In the genomic region with DNA sequence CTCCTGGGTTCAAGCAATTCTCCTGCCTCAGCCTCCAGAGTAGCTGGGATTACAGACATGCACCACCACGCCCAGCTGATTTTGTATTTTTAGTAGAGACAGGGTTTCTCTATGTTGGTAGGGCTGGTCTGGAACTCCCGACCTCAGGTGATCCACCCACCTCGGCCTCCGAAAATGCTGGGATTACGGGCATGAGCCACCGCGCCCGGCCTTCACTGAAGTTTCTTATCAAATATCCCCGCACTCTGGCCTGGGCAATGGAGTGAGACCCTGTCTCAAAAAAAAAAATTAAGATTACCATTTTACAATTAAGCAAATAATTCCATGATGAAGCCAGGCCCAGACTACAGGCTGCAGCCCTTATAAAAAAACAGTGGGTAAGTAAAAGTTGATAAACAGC, we compare ENCODE assay signal across 8 cellular contexts. TPM values are rescaled to one million over a fixed set of nuclear protein-coding genes. Genes with fewer than 3 reads are reported as not detected.
DNase-seq lines count a peak whose midpoint lies in the region; FAIRE-seq and TF ChIP-seq lines count a peak whose summit lies in the region.
"Not testable (repeated sequence)": the region's sequence is repeated elsewhere in the genome, so short reads cannot be mapped to it uniquely, and the experiment has no call there.

No MANE protein-coding gene starts in this region.

- H3K4me3 ChIP-seq in AG10803 (ENCODE audit: low read length) (peak overlapping the region; percentile 24), GM23248 (peak overlapping the region; percentile 96), OCI-LY7 (ENCODE audit: low read depth, low read length, poor library complexity, severe bottlenecking) (peak overlapping the region; percentile 76), WI38 (ENCODE audit: low read depth, low read length) (peak overlapping the region; percentile 95), H1 (ENCODE audit: extremely low read depth in 1 of 4, insufficient read depth in 2 of 4, low read depth in 3 of 4, low read length in 4 of 4) (peak overlapping the region in 3 of 4 experiments; percentile 88 to 99 (median 98); a peak in 4 of 8 replicates), iPS-15b (ENCODE audit: low read depth, low read length) (peak overlapping the region; percentile 96)
- H3K4me3 ChIP-seq in Jurkat, Clone E6-1 (ENCODE audit: low read length): peak overlapping the region; percentile 87

- not testable (repeated sequence) for H3K27ac ChIP-seq in GM23248; H1 (ENCODE audit: low read depth, low read length)
- peak overlapping the region; percentile 85 for H3K27ac ChIP-seq in OCI-LY7 (ENCODE audit: low read depth, low read length, poor library complexity, severe bottlenecking)

- not testable (repeated sequence) for H2BK12ac ChIP-seq in H1 (ENCODE audit: low read depth, low read length)

- not testable (repeated sequence) for FAIRE-seq in H1 (lab: Jason Lieb, UNC)

- H3K18ac ChIP-seq in H1 (ENCODE audit: extremely low read depth, low read length): not testable (repeated sequence)

- peaks cover 24% of the 10 kb centered on the region for H3K4me1 ChIP-seq in GM23248 (ENCODE audit: insufficient read depth)
- peaks cover 21% of the 10 kb centered on the region for H3K4me1 ChIP-seq in OCI-LY7 (ENCODE audit: insufficient read depth, low read length, poor library complexity, severe bottlenecking)
- H3K4me1 ChIP-seq in H1 (replicated peaks in 1 of 4; ENCODE audit: control insufficient read depth in 3 of 4, insufficient read depth in 4 of 4, low read length in 3 of 4); iPS-15b (ENCODE audit: control insufficient read depth, insufficient read depth, low read length): not testable (repeated sequence)

- H3K9me2 ChIP-seq in GM23248 (ENCODE audit: insufficient read depth); OCI-LY7 (ENCODE audit: insufficient read depth, low read length): not testable (repeated sequence)

- H3K23ac ChIP-seq in H1 (ENCODE audit: insufficient read length): not testable (repeated sequence)

- not testable (repeated sequence) for H2AK5ac ChIP-seq in H1 (ENCODE audit: low read depth, low read length)

- intact Hi-C loops in OCI-LY7 (cut with micrococcal nuclease; ENCODE audit: unreplicated experiment): not testable (repeated sequence)

- H2BK5ac ChIP-seq in H1 (ENCODE audit: low read depth, low read length): not testable (repeated sequence)

- TF ChIP-seq RAD21 in H1 (IDR thresholded peaks at IDR 0.05 in 1 of 2, conservative IDR thresholded peaks at IDR 0.05 in 1 of 2; ENCODE audit: low read depth in 2 of 2, low read length in 2 of 2): not testable (repeated sequence)

- not testable (repeated sequence) for H4K20me1 ChIP-seq in GM23248 (ENCODE audit: insufficient read depth); OCI-LY7 (ENCODE audit: insufficient read depth, low read length)
- peaks cover 4 to 13% of the 10 kb centered on the region in 2 experiments for H4K20me1 ChIP-seq in H1 (replicated peaks in 1 of 2; ENCODE audit: control insufficient read depth in 1 of 2, insufficient read depth in 2 of 2, low read length in 2 of 2)

- H3K4me2 ChIP-seq in GM23248 (ENCODE audit: unreplicated experiment) (peak overlapping the region; percentile 92), OCI-LY7 (ENCODE audit: low read length) (peak overlapping the region; percentile 69), H1 (ENCODE audit: insufficient read depth in 1 of 2, low read depth in 2 of 2, low read length in 2 of 2) (peak overlapping the region; percentile 97; a peak in 3 of 4 replicates)

- CTCF ChIA-PET in OCI-LY7 (lab: Charles Lee; ENCODE audit: unreplicated experiment); H1 (lab: Charles Lee; ENCODE audit: partially characterized antibody): not testable (repeated sequence)

- peaks cover 33% of the 10 kb centered on the region; the same call in 1 of the 2 replicates for H3F3A ChIP-seq in GM23248 (ENCODE audit: insufficient read depth)

- H3K27me3 Mint-ChIP-seq in progenitor cell of endocrine pancreas: not testable (repeated sequence)

- not testable (repeated sequence) for BruUV-seq in OCI-LY7 (replicated peaks; lab: Mats Ljungman, UMichigan)

- not testable (repeated sequence) for TF ChIP-seq EP300 in H1 (IDR thresholded peaks at IDR 0.05; ENCODE audit: borderline replicate concordance in 1 of 2, low read depth in 2 of 2, low read length in 2 of 2)

- peak overlapping the region; percentile 96 for H3K9ac ChIP-seq in GM23248
- H3K9ac ChIP-seq in H1 (replicated peaks in 1 of 4; ENCODE audit: extremely low read depth in 1 of 4, low read depth in 3 of 4, low read length in 3 of 4); iPS-15b (ENCODE audit: low read depth, low read length): not testable (repeated sequence)

- peaks cover 10% of the 10 kb centered on the region for H3K79me1 ChIP-seq in H1 (ENCODE audit: low read depth, low read length)

- H3K27me3 ChIP-seq in GM23248 (replicated peaks; ENCODE audit: insufficient read depth); H1 (replicated peaks in 1 of 4; ENCODE audit: control insufficient read depth in 3 of 4, extremely low read depth in 1 of 4, insufficient read depth in 3 of 4, low read length in 3 of 4); iPS-15b (ENCODE audit: control insufficient read depth, insufficient read depth, low read length): not testable (repeated sequence)

- 0 out of 2 replicates have a peak overlapping the region, but pooled peaks have one; percentile 80 for H2AFZ ChIP-seq in GM23248
- not testable (repeated sequence) for H2AFZ ChIP-seq in OCI-LY7 (ENCODE audit: low read length); H1 (ENCODE audit: low read length)

- not testable (repeated sequence) for H3K9me3 Mint-ChIP-seq in progenitor cell of endocrine pancreas (ENCODE audit: low read depth)

- H3K27ac Mint-ChIP-seq in progenitor cell of endocrine pancreas: not testable (repeated sequence)

- not testable (repeated sequence) for TF ChIP-seq CTCF in AG10803 (conservative IDR thresholded peaks at IDR 0.05; ENCODE audit: low read length); OCI-LY7 (conservative IDR thresholded peaks at IDR 0.05; ENCODE audit: low read length); WI38 (IDR thresholded peaks at IDR 0.05; ENCODE audit: low read depth, low read length); H1 (IDR thresholded peaks at IDR 0.05; ENCODE audit: control extremely low read depth in 1 of 3, insufficient read depth in 1 of 3, low read depth in 1 of 3, low read length in 3 of 3); progenitor cell of endocrine pancreas (IDR thresholded peaks at IDR 0.05; ENCODE audit: unreplicated experiment)

- H4K5ac ChIP-seq in H1 (ENCODE audit: insufficient read length, low read depth, low read length): not testable (repeated sequence)

- not testable (repeated sequence) for H3K4ac ChIP-seq in H1 (replicated peaks; ENCODE audit: insufficient read length, low read depth, low read length)

- not testable (repeated sequence) for DNase-seq in AG10803 (ENCODE audit: low read depth); GM23248; Jurkat, Clone E6-1 (ENCODE audit: low read depth, low spot score); OCI-LY7 (ENCODE audit: low spot score); H1 (ENCODE audit: low read depth in 1 of 2, low spot score in 2 of 2); progenitor cell of endocrine pancreas (ENCODE audit: low spot score, unreplicated experiment)

- H3K79me2 ChIP-seq in GM23248 (ENCODE audit: insufficient read depth) (peaks cover 92% of the 10 kb centered on the region), OCI-LY7 (ENCODE audit: insufficient read depth, low read depth, low read length) (peaks cover 84% of the 10 kb centered on the region), H1 (ENCODE audit: control insufficient read depth in 1 of 2, insufficient read depth in 2 of 2, low read length in 2 of 2) (peaks cover 28 to 82% of the 10 kb centered on the region in 2 experiments)

- H2BK120ac ChIP-seq in H1 (replicated peaks; ENCODE audit: low read depth, low read length): not testable (repeated sequence)

- H3K36me3 ChIP-seq in GM23248 (ENCODE audit: low read depth): peaks cover 23% of the 10 kb centered on the region
- peaks cover 76% of the 10 kb centered on the region for H3K36me3 ChIP-seq in OCI-LY7 (ENCODE audit: insufficient read depth, low read length)
- H3K36me3 ChIP-seq in H1 (ENCODE audit: control insufficient read depth in 2 of 4, insufficient read depth in 4 of 4, low read length in 3 of 4): peaks cover 8 to 44% (median 34%) of the 10 kb centered on the region in 4 experiments; a peak in 7 of 8 replicates
- H3K36me3 ChIP-seq in iPS-15b (ENCODE audit: control insufficient read depth, insufficient read depth, low read length): peaks cover 14% of the 10 kb centered on the region

- not testable (repeated sequence) for H2BK15ac ChIP-seq in H1 (ENCODE audit: low read length)

- WGBS in GM23248 (ENCODE audit: low coverage in 1 of 2, low lambda C conversion rate in 2 of 2, missing lambda C conversion rate in 2 of 2), 2 experiments: 88 to 89% methylated on average over 9 of the region's 9 CpGs
- WGBS in H1 (ENCODE audit: extremely low coverage in 1 of 2, insufficient coverage in 1 of 2, insufficient read length in 1 of 2, insufficient replicate concordance in 2 of 2, low coverage in 1 of 2, low lambda C conversion rate in 2 of 2, missing lambda C conversion rate in 1 of 2), 2 experiments: 99% methylated on average over 9 of the region's 9 CpGs; no CpG with 5 or more reads in 1 of the 2 experiments

- H3K56ac ChIP-seq in H1 (replicated peaks; ENCODE audit: insufficient read length, low read depth, low read length): not testable (repeated sequence)

- not testable (repeated sequence) for H4K91ac ChIP-seq in H1 (replicated peaks; ENCODE audit: insufficient read length, low read length)

- H3K9me3 ChIP-seq in GM23248 (ENCODE audit: low read depth); OCI-LY7 (ENCODE audit: low read length); H1 (ENCODE audit: insufficient read depth in 2 of 2, low read depth in 1 of 2, low read length in 1 of 2); iPS-15b (ENCODE audit: control insufficient read depth, insufficient read depth, low read length): not testable (repeated sequence)

- not testable (repeated sequence) for TF ChIP-seq POLR2A in H1 (IDR thresholded peaks at IDR 0.05; ENCODE audit: control extremely low read depth in 1 of 2, low read depth in 2 of 2, low read length in 2 of 2)

- not testable (repeated sequence) for H2BK20ac ChIP-seq in H1 (ENCODE audit: low read length)

- peak overlapping the region; percentile 44 for H3K4me3 Mint-ChIP-seq in progenitor cell of endocrine pancreas (ENCODE audit: low read depth)

- H4K8ac ChIP-seq in H1 (ENCODE audit: extremely low read depth, insufficient read depth, low read length): not testable (repeated sequence)

- H3K36me3 Mint-ChIP-seq in progenitor cell of endocrine pancreas (ENCODE audit: insufficient read depth): peaks cover 16% of the 10 kb centered on the region

- not testable (repeated sequence) for H3K14ac ChIP-seq in H1 (ENCODE audit: insufficient read length)

- H3K23me2 ChIP-seq in H1 (ENCODE audit: low read depth, low read length): not testable (repeated sequence)

- POLR2A ChIA-PET in OCI-LY7 (lab: Charles Lee): interaction anchor here (0.7 kb wide), 2 partner anchors 9 to 108 kb away, joined by 3 read pairs; no protein-coding TSS in a partner anchor
- POLR2A ChIA-PET in H1 (lab: Charles Lee; ENCODE audit: partially characterized antibody): interaction anchor here (1.2 kb wide), 1 partner anchor 8 kb away, joined by 8 read pairs; no protein-coding TSS in a partner anchor

- in situ Hi-C loops in GM23248 (cut with MboI): loop anchor here (10.0 kb wide), 1 partner anchor 84 kb away; no protein-coding TSS in a partner anchor

- peaks cover 18% of the 10 kb centered on the region for H3K4me1 Mint-ChIP-seq in progenitor cell of endocrine pancreas (ENCODE audit: low read depth)

RNA-seq across cellular contexts. Expression of a gene that starts 1.6 kb away (rescaled TPM):
- 69.8 and 70.8 TPM in 2 replicates for total RNA-seq in GM23248 (2014; rRNA removed; shearing (Covaris generic))
- polyA plus RNA-seq in GM23248 (2016; fragmentation: Nextera tagmentation; extraction: Ambion mirVana): 78.9 and 88.5 TPM in 2 replicates
- polyA plus RNA-seq in Jurkat, Clone E6-1 (2012; ENCODE audit: insufficient read depth, insufficient read length): 94.2 TPM
- 55.5 and 63.2 TPM in 2 replicates for total RNA-seq in OCI-LY7 (2014; rRNA removed; shearing (Covaris generic))
- 97.1 and 105 TPM in 2 replicates for total RNA-seq in OCI-LY7 (2022)
- 84.8 and 90.8 TPM in 2 replicates for total RNA-seq in H1 (2021; fragmentation: NEBNext Ultra II Directional; extraction: Animal tissue kit (Norgen Biotek cat#: 25700))
- 37.5 and 45.8 TPM in 2 replicates for polyA plus RNA-seq in H1 (2011; rRNA removed)
- 58.8 TPM for polyA plus RNA-seq in H1 (2011; cell fraction: cytosol; rRNA removed)
- polyA plus RNA-seq in H1 (2011; cell fraction: nucleus; rRNA removed): 25.7 TPM
- polyA plus RNA-seq in H1 (2012, experiment 1 of 2): 50.7 to 74.2 TPM (median 56.9 TPM) in 4 replicates
- 17.7 TPM for polyA plus RNA-seq in H1 (2012, experiment 2 of 2)
- 69.7 TPM for polyA plus RNA-seq in H1 (2013, experiment 1 of 2)
- polyA plus RNA-seq in H1 (2013, experiment 2 of 2): 71.0 TPM
- polyA minus RNA-seq in H1 (2011; rRNA and poly(A)+ RNA removed): 50.4 and 52.9 TPM in 2 replicates
- polyA minus RNA-seq in H1 (2011; cell fraction: cytosol; rRNA and poly(A)+ RNA removed): 36.8 TPM
- polyA minus RNA-seq in H1 (2011; cell fraction: nucleus; rRNA and poly(A)+ RNA removed): 25.2 TPM
- 24.5 and 26.1 TPM in 2 replicates for total RNA-seq in progenitor cell of endocrine pancreas

RNA-seq across cellular contexts. Expression of a gene that starts 2.0 kb away (rescaled TPM):
- total RNA-seq in GM23248 (2014; rRNA removed; shearing (Covaris generic)): 56.7 and 69.3 TPM in 2 replicates
- polyA plus RNA-seq in GM23248 (2016; fragmentation: Nextera tagmentation; extraction: Ambion mirVana) (41.7 and 42.1 TPM in 2 replicates), H1 (2011; rRNA removed) (78.8 and 83.5 TPM in 2 replicates)
- 57.0 TPM for polyA plus RNA-seq in Jurkat, Clone E6-1 (2012; ENCODE audit: insufficient read depth, insufficient read length)
- total RNA-seq in OCI-LY7 (2014; rRNA removed; shearing (Covaris generic)): 38.5 and 52.1 TPM in 2 replicates
- total RNA-seq in OCI-LY7 (2022) (51.6 and 56.0 TPM in 2 replicates), progenitor cell of endocrine pancreas (43.5 and 46.8 TPM in 2 replicates)
- total RNA-seq in H1 (2021; fragmentation: NEBNext Ultra II Directional; extraction: Animal tissue kit (Norgen Biotek cat#: 25700)): 56.4 and 59.4 TPM in 2 replicates
- 65.3 TPM for polyA plus RNA-seq in H1 (2011; cell fraction: cytosol; rRNA removed)
- polyA plus RNA-seq in H1 (2011; cell fraction: nucleus; rRNA removed): 62.6 TPM
- polyA plus RNA-seq in H1 (2012, experiment 1 of 2): 47.0 to 68.1 TPM (median 61.5 TPM) in 4 replicates
- 10.2 TPM for polyA plus RNA-seq in H1 (2012, experiment 2 of 2)
- 36.8 TPM for polyA plus RNA-seq in H1 (2013, experiment 1 of 2)
- 34.7 TPM for polyA plus RNA-seq in H1 (2013, experiment 2 of 2)
- polyA minus RNA-seq in H1 (2011; rRNA and poly(A)+ RNA removed): 191 and 211 TPM in 2 replicates
- polyA minus RNA-seq in H1 (2011; cell fraction: cytosol; rRNA and poly(A)+ RNA removed): 55.7 TPM
- 60.1 TPM for polyA minus RNA-seq in H1 (2011; cell fraction: nucleus; rRNA and poly(A)+ RNA removed)

RNA-seq across cellular contexts. Expression of a gene that starts 21.7 kb away (rescaled TPM):
- total RNA-seq in GM23248 (2014; rRNA removed; shearing (Covaris generic)): 11.4 and 19.2 TPM in 2 replicates
- polyA plus RNA-seq in GM23248 (2016; fragmentation: Nextera tagmentation; extraction: Ambion mirVana): 10.4 and 10.5 TPM in 2 replicates
- 0.42 TPM for polyA plus RNA-seq in Jurkat, Clone E6-1 (2012; ENCODE audit: insufficient read depth, insufficient read length)
- 0.05 TPM in 1 of 2 replicates, not detected in the other for total RNA-seq in OCI-LY7 (2014; rRNA removed; shearing (Covaris generic))
- 0.15 and 0.18 TPM in 2 replicates for total RNA-seq in OCI-LY7 (2022)
- total RNA-seq in H1 (2021; fragmentation: NEBNext Ultra II Directional; extraction: Animal tissue kit (Norgen Biotek cat#: 25700)): not detected in 2 replicates
- polyA plus RNA-seq in H1 (2011; rRNA removed): not detected in 2 replicates
- not detected for polyA plus RNA-seq in H1 (2011; cell fraction: cytosol; rRNA removed)
- not detected for polyA plus RNA-seq in H1 (2011; cell fraction: nucleus; rRNA removed)
- polyA plus RNA-seq in H1 (2012, experiment 1 of 2): not detected in 4 replicates
- not detected for polyA plus RNA-seq in H1 (2012, experiment 2 of 2)
- 0.04 TPM for polyA plus RNA-seq in H1 (2013, experiment 1 of 2)
- 0.02 TPM for polyA plus RNA-seq in H1 (2013, experiment 2 of 2)
- not detected in 2 replicates for polyA minus RNA-seq in H1 (2011; rRNA and poly(A)+ RNA removed)
- not detected for polyA minus RNA-seq in H1 (2011; cell fraction: cytosol; rRNA and poly(A)+ RNA removed)
- not detected for polyA minus RNA-seq in H1 (2011; cell fraction: nucleus; rRNA and poly(A)+ RNA removed)
- total RNA-seq in progenitor cell of endocrine pancreas: 0.09 and 0.26 TPM in 2 replicates

RNA-seq across cellular contexts. Expression of a gene that starts 31.6 kb away (rescaled TPM):
- 87.4 and 91.0 TPM in 2 replicates for total RNA-seq in GM23248 (2014; rRNA removed; shearing (Covaris generic))
- polyA plus RNA-seq in GM23248 (2016; fragmentation: Nextera tagmentation; extraction: Ambion mirVana) (94.1 and 95.7 TPM in 2 replicates), H1 (2011; rRNA removed) (7.5 and 9.4 TPM in 2 replicates)
- 6.3 TPM for polyA plus RNA-seq in Jurkat, Clone E6-1 (2012; ENCODE audit: insufficient read depth, insufficient read length)
- 0.13 and 0.19 TPM in 2 replicates for total RNA-seq in OCI-LY7 (2014; rRNA removed; shearing (Covaris generic))
- total RNA-seq in OCI-LY7 (2022) (1.1 and 1.3 TPM in 2 replicates), progenitor cell of endocrine pancreas (60.3 and 67.2 TPM in 2 replicates)
- total RNA-seq in H1 (2021; fragmentation: NEBNext Ultra II Directional; extraction: Animal tissue kit (Norgen Biotek cat#: 25700)): 15.0 and 15.1 TPM in 2 replicates
- polyA plus RNA-seq in H1 (2011; cell fraction: cytosol; rRNA removed): 10.8 TPM
- polyA plus RNA-seq in H1 (2011; cell fraction: nucleus; rRNA removed): 9.0 TPM
- 10.0 to 13.5 TPM (median 11.2 TPM) in 4 replicates for polyA plus RNA-seq in H1 (2012, experiment 1 of 2)
- 4.4 TPM for polyA plus RNA-seq in H1 (2012, experiment 2 of 2)
- polyA plus RNA-seq in H1 (2013, experiment 1 of 2): 23.0 TPM
- 25.0 TPM for polyA plus RNA-seq in H1 (2013, experiment 2 of 2)
- 8.2 and 10.5 TPM in 2 replicates for polyA minus RNA-seq in H1 (2011; rRNA and poly(A)+ RNA removed)
- 7.8 TPM for polyA minus RNA-seq in H1 (2011; cell fraction: cytosol; rRNA and poly(A)+ RNA removed)
- 10.8 TPM for polyA minus RNA-seq in H1 (2011; cell fraction: nucleus; rRNA and poly(A)+ RNA removed)

Comparison
In these comparisons a context has a peak if more than half of its experiments do, and no peak if none do; other contexts are left out.
1. H3K4me3 ChIP-seq: peak in every context shown above with its lines; median percentile 98 in H1; 96 in GM23248; 96 in iPS-15b; 95 in WI38; 87 in Jurkat, Clone E6-1; 76 in OCI-LY7; 24 in AG10803.